8 cellular contexts compared by ENCODE assay signal in the genomic region with DNA sequence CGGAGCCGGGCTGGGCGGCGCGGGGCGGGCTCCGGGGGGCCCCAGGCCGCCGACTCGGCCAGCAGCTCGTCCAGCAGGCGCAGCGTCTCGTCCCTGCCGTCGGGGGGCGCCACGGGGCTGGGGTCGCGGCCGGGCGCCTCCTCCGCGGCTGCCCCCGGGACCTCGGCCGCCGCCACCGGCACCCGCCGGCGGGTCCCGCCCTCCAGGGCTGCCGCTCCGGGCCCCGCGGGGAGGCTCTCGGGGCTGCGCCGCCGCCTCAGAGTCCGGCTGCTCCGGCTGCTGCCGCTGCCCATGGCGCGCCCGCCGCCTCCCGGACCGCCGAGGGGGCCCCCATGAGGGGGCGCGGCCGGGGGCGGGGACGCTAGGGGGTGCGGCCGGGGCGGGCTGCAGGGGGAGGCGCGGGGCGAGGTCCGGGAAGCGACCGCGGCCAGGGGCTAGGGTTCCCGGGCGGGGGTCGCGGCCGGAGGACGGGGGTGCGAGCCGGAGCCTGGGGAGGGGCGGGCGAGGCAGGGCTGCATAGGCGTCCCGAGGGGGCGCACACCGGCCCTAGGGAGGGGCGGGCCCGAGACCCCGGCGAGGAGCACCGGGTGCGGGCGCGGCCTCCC. TPM values are rescaled to one million over a fixed set of nuclear protein-coding genes. Genes with fewer than 3 reads are reported as not detected.
DNase-seq lines count a peak whose midpoint lies in the region; ATAC-seq and TF ChIP-seq lines count a peak whose summit lies in the region.

A gene with protein sequence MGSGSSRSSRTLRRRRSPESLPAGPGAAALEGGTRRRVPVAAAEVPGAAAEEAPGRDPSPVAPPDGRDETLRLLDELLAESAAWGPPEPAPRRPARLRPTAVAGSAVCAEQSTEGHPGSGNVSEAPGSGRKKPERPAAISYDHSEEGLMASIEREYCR (minus strand): TSS at position 481 of the 605 bp plus-strand sequence. CDS start 188 bp downstream, at position 293.

- CTCF ChIA-PET in activated CD8-positive, alpha-beta T cell treated with anti-CD3 and anti-CD28 coated beads, Interleukin-2, amount 10 ng/mL, durations not matched to agents 7 days and 5 days (lab: Charles Lee), result interaction anchor here (1.2 to 5.7 kb wide), 8 partner anchors 11 to 355 kb away, joined by 3 to 19 read pairs (median 6); no protein-coding TSS in a partner anchor

- H3K9me3 Mint-ChIP-seq in activated naive CD4-positive, alpha-beta T cell treated with anti-CD3 and anti-CD28 coated beads, Interleukin-2, amount 50 U/mL, for 24 hours, result no peaks in the 10 kb centered on the region
- H3K9me3 Mint-ChIP-seq in activated CD8-positive, alpha-beta T cell treated with anti-CD3 and anti-CD28 coated beads, Interleukin-2, amount 10 ng/mL, durations not matched to agents 7 days and 5 days (ENCODE audit: insufficient read depth), result no peaks in the 10 kb centered on the region

- POLR2A ChIA-PET in activated CD8-positive, alpha-beta T cell treated with anti-CD3 and anti-CD28 coated beads, Interleukin-2, amount 10 ng/mL, durations not matched to agents 7 days and 5 days (lab: Charles Lee), result interaction anchor here (1.5 to 2.2 kb wide), 2 partner anchors 44 to 46 kb away, joined by 6 to 8 read pairs; no protein-coding TSS in a partner anchor

- H3K27me3 Mint-ChIP-seq in activated naive CD4-positive, alpha-beta T cell treated with anti-CD3 and anti-CD28 coated beads, Interleukin-2, amount 50 U/mL, for 24 hours, result peaks cover 56% of the 10 kb centered on the region
- H3K27me3 Mint-ChIP-seq in activated CD8-positive, alpha-beta T cell treated with anti-CD3 and anti-CD28 coated beads, Interleukin-2, amount 10 ng/mL, durations not matched to agents 7 days and 5 days (ENCODE audit: low read depth), result peaks cover 62% of the 10 kb centered on the region

- peak within 1 kb of the TSS; percentile 81 for H3K4me3 Mint-ChIP-seq in activated naive CD4-positive, alpha-beta T cell treated with anti-CD3 and anti-CD28 coated beads, Interleukin-2, amount 50 U/mL, for 24 hours
- H3K4me3 Mint-ChIP-seq in activated CD8-positive, alpha-beta T cell treated with anti-CD3 and anti-CD28 coated beads, Interleukin-2, amount 10 ng/mL, durations not matched to agents 7 days and 5 days, result peak within 1 kb of the TSS; percentile 73

- ATAC-seq in HG03066 (IDR thresholded peaks at IDR 0.05; ENCODE audit: low read depth, unreplicated experiment), result peak; percentile 30
- ATAC-seq in activated CD8-positive, alpha-beta T cell treated with anti-CD3 and anti-CD28 coated beads, Interleukin-2, amount 10 ng/mL, durations not matched to agents 7 days and 5 days, result peak; percentile 61

- H3K9ac ChIP-seq in rectal smooth muscle tissue (ENCODE audit: low read length), result no peak within 1 kb of the TSS

- H3K36me3 ChIP-seq in cardiac muscle cell (no peaks in the 10 kb centered on the region), rectal smooth muscle tissue (ENCODE audit: control insufficient read depth, insufficient read depth, low read length) (no peaks in the 10 kb centered on the region)

- H3K27ac Mint-ChIP-seq in activated naive CD4-positive, alpha-beta T cell treated with anti-CD3 and anti-CD28 coated beads, Interleukin-2, amount 50 U/mL, for 24 hours, result peak within 1 kb of the TSS; percentile 75
- H3K27ac Mint-ChIP-seq in activated CD8-positive, alpha-beta T cell treated with anti-CD3 and anti-CD28 coated beads, Interleukin-2, amount 10 ng/mL, durations not matched to agents 7 days and 5 days, result peak within 1 kb of the TSS; percentile 62

- H3K4me3 ChIP-seq in cardiac muscle cell (peak within 1 kb of the TSS; percentile 40), rectal smooth muscle tissue (ENCODE audit: low read length) (peak within 1 kb of the TSS; percentile 70)

- H3K36me3 Mint-ChIP-seq in activated naive CD4-positive, alpha-beta T cell treated with anti-CD3 and anti-CD28 coated beads, Interleukin-2, amount 50 U/mL, for 24 hours, result no peaks in the 10 kb centered on the region
- H3K36me3 Mint-ChIP-seq in activated CD8-positive, alpha-beta T cell treated with anti-CD3 and anti-CD28 coated beads, Interleukin-2, amount 10 ng/mL, durations not matched to agents 7 days and 5 days (ENCODE audit: low read depth), result no peaks in the 10 kb centered on the region

- no peaks in the 10 kb centered on the region for H3K9me3 ChIP-seq in cardiac muscle cell (ENCODE audit: low read depth)

- H3K27me3 ChIP-seq in cardiac muscle cell, result peaks cover 98% of the 10 kb centered on the region
- H3K27me3 ChIP-seq in rectal smooth muscle tissue (ENCODE audit: control insufficient read depth, insufficient read depth, low read length), result no peaks in the 10 kb centered on the region

- H3K27ac ChIP-seq in cardiac muscle cell (no peak within 1 kb of the TSS), rectal smooth muscle tissue (ENCODE audit: low read depth, low read length) (peak within 1 kb of the TSS; percentile 92)

- no peak for TF ChIP-seq CTCF in cardiac muscle cell (IDR thresholded peaks at IDR 0.05; ENCODE audit: low read depth, low read length)

- DNase-seq in activated naive CD4-positive, alpha-beta T cell (lab: John Stamatoyannopoulos, UW), result no peak
- no peak for DNase-seq in activated CD8-positive, alpha-beta T cell treated with anti-CD3 and anti-CD28 coated beads, Interleukin-2, amount 10 ng/mL, durations not matched to agents 7 days and 5 days
- peak; percentile 15 to 52 for DNase-seq in cardiac muscle cell (ENCODE audit: low read depth in 1 of 2, low spot score in 1 of 2)
- DNase-seq in GM19240 (ENCODE audit: insufficient read length, low spot score), result no peak
- DNase-seq in NCI-H1092 treated with DMSO at 0.1 percent for 48 hours (lab: John Stamatoyannopoulos, UW), result no peak

- peaks cover 14% of the 10 kb centered on the region for H3K4me1 Mint-ChIP-seq in activated naive CD4-positive, alpha-beta T cell treated with anti-CD3 and anti-CD28 coated beads, Interleukin-2, amount 50 U/mL, for 24 hours
- peaks cover 27% of the 10 kb centered on the region for H3K4me1 Mint-ChIP-seq in activated CD8-positive, alpha-beta T cell treated with anti-CD3 and anti-CD28 coated beads, Interleukin-2, amount 10 ng/mL, durations not matched to agents 7 days and 5 days (ENCODE audit: low read depth)

- no peaks in the 10 kb centered on the region for H3K4me1 ChIP-seq in cardiac muscle cell (ENCODE audit: low read depth)
- peaks cover 10% of the 10 kb centered on the region for H3K4me1 ChIP-seq in rectal smooth muscle tissue (ENCODE audit: control insufficient read depth, insufficient read depth, low read length)

RNA-seq across cellular contexts. Expression of the gene that starts here (rescaled TPM):
- total RNA-seq in activated CD8-positive, alpha-beta T cell treated with anti-CD3 and anti-CD28 coated beads, Interleukin-2, amount 10 ng/mL, durations not matched to agents 7 days and 5 days, result 1 to 10 TPM in 1 of 2 experiments, under 1 TPM in 1; 0.50 to 1.1 TPM
- total RNA-seq in cardiac muscle cell, result 0.89 and 0.92 TPM in 2 replicates
- 0.10 and 1.1 TPM in 2 replicates for polyA plus RNA-seq in cardiac muscle cell

Comparison
In these comparisons a context has a peak if more than half of its experiments do, and no peak if none do; other contexts are left out.
1. DNase-seq: peak in cardiac muscle cell (2 of 2); none in activated naive CD4-positive, alpha-beta T cell (0 of 4), activated CD8-positive, alpha-beta T cell treated with anti-CD3 and anti-CD28 coated beads, Interleukin-2, amount 10 ng/mL, durations not matched to agents 7 days and 5 days (single experiment), GM19240 (single experiment) and NCI-H1092 treated with DMSO at 0.1 percent for 48 hours (single experiment).